In genomic region chr7:106620681-106621080, GRCh38 we compare ENCODE assay signal across 24 cellular contexts.
"Had no signal": no experiment of that assay in that cellular context is flagged by ENCODE, and none has a peak within 500 bp of the region (broad histone marks: within the 10 kb centered on the region; RNA-seq: fewer than 3 reads in every experiment).

No MANE protein-coding gene starts in this region.

- H3K27me3 ChIP-seq: esophagus muscularis mucosa, foreskin keratinocyte, gastroesophageal sphincter, heart left ventricle, neural progenitor cell, tibial nerve, upper lobe of left lung had no signal

- H3K4me3 ChIP-seq: esophagus muscularis mucosa, gastroesophageal sphincter, heart left ventricle, lung, mucosa of descending colon, neural progenitor cell, thoracic aorta, tibial nerve, upper lobe of left lung had no signal

- ATAC-seq: foreskin keratinocyte; gastroesophageal sphincter; heart left ventricle; mucosa of descending colon; natural killer cell treated with Interleukin-12 subunit alpha and Interleukin-12 subunit beta and Interleukin-15 and Interleukin-18, amount 100 ng/mL, for 72 hours; sciatic nerve; stimulated activated memory B cell treated with anti-CD40 and anti-IgM and Interleukin-4, amounts not matched to agents 10 μg/mL and 1 μg/mL and 100 μg/mL, for 72 hours; stimulated activated naive CD8-positive, alpha-beta T cell treated with anti-CD3 and anti-CD28 coated beads, Interleukin-15, Interleukin-2, amounts not matched to agents 100 U/mL and 50 U/mL, for 24 hours had no signal

- H3K79me2 ChIP-seq: parathyroid adenoma had no signal

- H3K4me2 ChIP-seq: neural progenitor cell had no signal

- H3K9ac ChIP-seq: neural progenitor cell, parathyroid adenoma had no signal

- H3K4me1 ChIP-seq: neural progenitor cell had no signal

- H3K27ac ChIP-seq: epithelial cell of prostate, esophagus muscularis mucosa, foreskin keratinocyte, gastroesophageal sphincter, heart left ventricle, neural progenitor cell, parathyroid adenoma, thoracic aorta, tibial nerve, upper lobe of left lung had no signal

- H2AFZ ChIP-seq: neural progenitor cell, parathyroid adenoma had no signal

- H3K36me3 ChIP-seq: esophagus muscularis mucosa, gastroesophageal sphincter, heart left ventricle, neural progenitor cell, thoracic aorta, tibial nerve, upper lobe of left lung had no signal

- DNase-seq: central memory CD4-positive, alpha-beta T cell; effector CD8-positive, alpha-beta T cell; endodermal cell; foreskin keratinocyte; heart left ventricle; hippocampal formation; immature natural killer cell; mesenchymal stem cell; mucosa of descending colon; naive B cell; stimulated activated CD4-positive, alpha-beta T cell treated with anti-CD3 and anti-CD28 coated beads, Interleukin-4, amount 100 ng/mL, for 4 hours; stimulated activated naive CD8-positive, alpha-beta T cell treated with anti-CD3 and anti-CD28 coated beads, Interleukin-15, Interleukin-2, amounts not matched to agents 100 U/mL and 50 U/mL, for 24 hours; upper lobe of left lung had no signal
